8 cellular contexts compared by ENCODE assay signal in genomic region chr6:70779934-70780333, GRCh38.
"Had no signal": no experiment of that assay in that cellular context is flagged by ENCODE, and none has a peak within 500 bp of the region (broad histone marks: within the 10 kb centered on the region; RNA-seq: fewer than 3 reads in every experiment).

No MANE protein-coding gene starts in this region.

- ATAC-seq: GM23338, HCT116 had no signal

- H3K4me3 Mint-ChIP-seq: GM23338, H9, HFFc6 had no signal

- DNase-seq: GM23248, GOT3, H7, H9, HCEC 1CT, HFFc6 had no signal

- H3K4me1 Mint-ChIP-seq: GM23338 had no signal

- H3K27ac Mint-ChIP-seq: GM23338, HFFc6 had no signal
